8 cellular contexts compared by ENCODE assay signal in the genomic region with DNA sequence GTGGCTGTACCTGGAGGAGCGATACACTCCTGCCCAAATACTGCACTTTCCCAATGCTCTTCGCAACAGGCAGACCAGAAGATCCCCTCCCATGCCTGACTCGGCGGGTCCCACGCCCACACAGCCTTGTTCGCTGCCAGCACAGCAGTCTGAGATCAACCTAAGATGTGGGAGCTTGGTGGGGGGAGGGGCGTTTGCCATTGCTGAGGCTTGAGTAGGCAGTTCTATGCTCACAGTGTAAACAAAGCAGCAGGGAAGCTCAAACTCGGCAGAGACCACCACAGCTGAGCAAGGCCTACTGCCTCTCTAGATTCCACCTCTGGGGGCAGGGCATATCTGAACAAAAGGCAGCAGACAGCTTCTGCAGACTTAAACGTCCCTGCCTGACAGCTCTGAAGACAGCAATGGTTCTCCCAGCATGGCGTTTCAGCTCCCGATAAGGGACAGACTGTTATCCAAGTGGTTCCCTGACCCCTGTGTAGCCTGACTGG.
DNase-seq lines count a peak whose midpoint lies in the region; ATAC-seq and TF ChIP-seq lines count a peak whose summit lies in the region.
"Not testable (repeated sequence)": the region's sequence is repeated elsewhere in the genome, so short reads cannot be mapped to it uniquely, and the experiment has no call there.

No MANE protein-coding gene starts in this region.

- not testable (repeated sequence) for H3K36me3 ChIP-seq in GM23338 (ENCODE audit: insufficient read depth); mammary epithelial cell (ENCODE audit: insufficient read depth, low read length)
- H3K36me3 ChIP-seq in upper lobe of right lung, result peaks cover 11% of the 10 kb centered on the region

- H3K4me3 ChIP-seq in GM23338, result peak overlapping the region; percentile 39
- not testable (repeated sequence) for H3K4me3 ChIP-seq in mammary epithelial cell (replicated peaks in 1 of 3; ENCODE audit: insufficient read depth in 1 of 3, low read depth in 2 of 3, low read length in 3 of 3); skeletal muscle cell (ENCODE audit: low read depth, low read length); upper lobe of right lung

- H3K9me2 ChIP-seq in GM23338 (ENCODE audit: insufficient read depth), result not testable (repeated sequence)

- not testable (repeated sequence) for H3K9me3 ChIP-seq in mammary epithelial cell (replicated peaks; ENCODE audit: insufficient read depth, low read length); upper lobe of right lung

- H3K4me1 Mint-ChIP-seq in GM23338, result peaks cover 12% of the 10 kb centered on the region

- peaks cover 29% of the 10 kb centered on the region for H3K36me3 Mint-ChIP-seq in GM23338 (ENCODE audit: low read depth)

- peaks cover 85% of the 10 kb centered on the region for H3K79me2 ChIP-seq in GM23338 (replicated peaks; ENCODE audit: insufficient read depth)
- peaks cover 97% of the 10 kb centered on the region for H3K79me2 ChIP-seq in mammary epithelial cell (ENCODE audit: insufficient read depth, low read length)

- CTCF ChIA-PET in mammary epithelial cell (lab: Charles Lee; ENCODE audit: low non-redundant PET), result not testable (repeated sequence)

- in situ Hi-C loops in mammary epithelial cell (cut with MboI; ENCODE audit: low sequenced_read_pairs in 2 of 2), result not testable (repeated sequence)

- H3K27ac Mint-ChIP-seq in GM23338, result peak overlapping the region; percentile 22; the same call in 1 of the 2 replicates

- WGBS in mammary epithelial cell (ENCODE audit: low coverage, missing lambda C conversion rate), result 94% methylated on average over 9 of the region's 11 CpGs

- H3K27me3 ChIP-seq in GM23338 (ENCODE audit: insufficient read depth); mammary epithelial cell (ENCODE audit: insufficient read depth, low read length); foreskin keratinocyte; upper lobe of right lung: not testable (repeated sequence)

- not testable (repeated sequence) for TF ChIP-seq CTCF in GM23338 (conservative IDR thresholded peaks at IDR 0.05; ENCODE audit: low read depth in 2 of 2); mammary epithelial cell (conservative IDR thresholded peaks at IDR 0.05 in 1 of 2, IDR thresholded peaks at IDR 0.05 in 1 of 2; ENCODE audit: extremely low read depth in 1 of 2, insufficient read depth in 1 of 2, low read depth in 1 of 2, low read length in 2 of 2); foreskin keratinocyte (conservative IDR thresholded peaks at IDR 0.05); upper lobe of right lung (IDR thresholded peaks at IDR 0.05)

- DNase-seq in GM23338 (ENCODE audit: low spot score) (peak; percentile 79), NCI-H226 (peak; percentile 5), activated T-cell treated with anti-CD3 and anti-CD28 coated beads for 24 hours (ENCODE audit: low read depth) (peak; percentile 15), mammary epithelial cell (peak; percentile 21), foreskin keratinocyte (peak in 1 of 2 donors; percentile 9), kidney tubule cell (ENCODE audit: low spot score) (peak; percentile 38), skeletal muscle cell (ENCODE audit: low read depth) (peak; percentile 44)
- not testable (repeated sequence) for DNase-seq in upper lobe of right lung

- peak; percentile 92 for ATAC-seq in GM23338
- peak; percentile 54 for ATAC-seq in foreskin keratinocyte
- peak; percentile 45 for ATAC-seq in upper lobe of right lung

- peak overlapping the region; percentile 13; the same call in 1 of the 3 replicates for H3K4me3 Mint-ChIP-seq in GM23338

- H3K4me1 ChIP-seq in GM23338 (ENCODE audit: insufficient read depth), result peaks cover 22% of the 10 kb centered on the region
- not testable (repeated sequence) for H3K4me1 ChIP-seq in mammary epithelial cell (ENCODE audit: insufficient read depth, low read length); foreskin keratinocyte; upper lobe of right lung

- H3K9me3 Mint-ChIP-seq in GM23338, result peaks cover 26% of the 10 kb centered on the region

- H3K4me2 ChIP-seq in GM23338, result peak overlapping the region; percentile 70
- not testable (repeated sequence) for H3K4me2 ChIP-seq in mammary epithelial cell (ENCODE audit: insufficient read depth, low read depth, low read length)

- H3K9ac ChIP-seq in mammary epithelial cell (ENCODE audit: insufficient read depth, low read length), result not testable (repeated sequence)

- peaks cover 19% of the 10 kb centered on the region for H4K20me1 ChIP-seq in GM23338 (replicated peaks; ENCODE audit: insufficient read depth)
- not testable (repeated sequence) for H4K20me1 ChIP-seq in mammary epithelial cell (ENCODE audit: insufficient read depth, low read length)

- dilution Hi-C loops in mammary epithelial cell (cut with HindIII; ENCODE audit: low sequenced_read_pairs), result not testable (repeated sequence)

- not testable (repeated sequence) for H3K27me3 Mint-ChIP-seq in GM23338 (ENCODE audit: insufficient read depth, low read depth, poor library complexity)

- H3K27ac ChIP-seq in GM23338 (ENCODE audit: low read depth), result peak overlapping the region; percentile 69; the same call in 1 of the 2 replicates
- H3K27ac ChIP-seq in mammary epithelial cell (ENCODE audit: insufficient read depth, low read depth, low read length); foreskin keratinocyte; upper lobe of right lung: not testable (repeated sequence)

- intact Hi-C loops in mammary epithelial cell (cut with micrococcal nuclease); upper lobe of right lung (cut with DNase I): not testable (repeated sequence)

- not testable (repeated sequence) for H3F3A ChIP-seq in GM23338 (replicated peaks; ENCODE audit: low read depth)

- not testable (repeated sequence) for BruUV-seq in mammary epithelial cell (replicated peaks; lab: Mats Ljungman, UMichigan)

- H2AFZ ChIP-seq in GM23338; mammary epithelial cell (ENCODE audit: low read depth, low read length): not testable (repeated sequence)
